ENCODE assay signal across 1 cellular context in the genomic region with DNA sequence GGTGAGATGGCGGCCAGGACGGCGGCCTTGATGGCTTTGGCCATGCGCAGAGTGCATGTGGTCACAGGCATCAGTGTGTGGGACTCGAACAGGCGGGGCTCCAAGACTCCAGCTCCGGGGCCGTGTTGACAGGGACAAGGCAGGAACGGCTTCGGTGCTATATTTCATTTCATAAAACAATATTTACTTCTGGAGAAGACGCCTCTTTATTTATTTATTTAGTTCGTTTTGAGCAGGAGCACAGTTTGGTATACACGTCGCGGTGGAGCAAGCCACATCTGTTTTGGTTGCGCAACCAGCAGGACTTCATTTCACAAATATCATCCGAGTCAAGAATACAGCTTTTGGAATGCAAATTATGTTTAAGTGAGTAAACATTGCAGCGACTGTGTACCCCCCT.
TF ChIP-seq lines count a peak whose summit lies in the region.

No MANE protein-coding gene starts in this region.

TF ChIP-seq in GM23338, 12 proteins besides CTCF, POLR2A, EP300 and RAD21 (continued from another document):
- TF ChIP-seq ZNF462 (CRISPR knock-in tag; IDR thresholded peaks at IDR 0.05) (no peak), POLR2AphosphoS5 (IDR thresholded peaks at IDR 0.05; ENCODE audit: low read depth) (no peak), EZH2 (IDR thresholded peaks at IDR 0.05; ENCODE audit: low read depth, unreplicated experiment) (no peak), ZNF331 (CRISPR knock-in tag; IDR thresholded peaks at IDR 0.05; ENCODE audit: low read depth) (no peak), CREB1 (CRISPR knock-in tag; IDR thresholded peaks at IDR 0.05; ENCODE audit: low read depth) (no peak)
